ENCODE assay signal across 1 cellular context in the genomic region with DNA sequence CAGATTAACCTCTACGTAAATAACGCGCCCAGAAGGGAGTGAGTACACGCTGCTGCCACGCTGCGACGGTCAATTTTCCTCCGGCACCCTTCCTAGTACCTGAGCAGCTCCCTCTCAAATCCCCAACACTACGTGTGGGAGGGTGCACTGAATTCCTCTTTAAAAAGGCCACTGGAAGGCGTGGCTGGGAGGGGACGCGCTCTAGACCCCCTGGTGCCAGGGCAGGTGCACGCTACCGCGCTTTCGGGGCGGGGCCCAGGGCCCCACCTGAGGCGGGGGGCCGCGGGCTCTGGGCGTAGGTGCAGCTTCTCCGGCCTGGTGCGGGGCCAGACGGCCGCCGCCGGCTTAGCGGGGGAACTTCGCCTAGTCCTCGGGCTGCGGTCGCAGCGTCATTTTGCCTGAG.
TF ChIP-seq lines count a peak whose summit lies in the region.

No MANE protein-coding gene starts in this region.

TF ChIP-seq in K562, 482 proteins besides CTCF, POLR2A, EP300 and RAD21 (continued from another document and continues in another):
- TF ChIP-seq, protein P1, sequence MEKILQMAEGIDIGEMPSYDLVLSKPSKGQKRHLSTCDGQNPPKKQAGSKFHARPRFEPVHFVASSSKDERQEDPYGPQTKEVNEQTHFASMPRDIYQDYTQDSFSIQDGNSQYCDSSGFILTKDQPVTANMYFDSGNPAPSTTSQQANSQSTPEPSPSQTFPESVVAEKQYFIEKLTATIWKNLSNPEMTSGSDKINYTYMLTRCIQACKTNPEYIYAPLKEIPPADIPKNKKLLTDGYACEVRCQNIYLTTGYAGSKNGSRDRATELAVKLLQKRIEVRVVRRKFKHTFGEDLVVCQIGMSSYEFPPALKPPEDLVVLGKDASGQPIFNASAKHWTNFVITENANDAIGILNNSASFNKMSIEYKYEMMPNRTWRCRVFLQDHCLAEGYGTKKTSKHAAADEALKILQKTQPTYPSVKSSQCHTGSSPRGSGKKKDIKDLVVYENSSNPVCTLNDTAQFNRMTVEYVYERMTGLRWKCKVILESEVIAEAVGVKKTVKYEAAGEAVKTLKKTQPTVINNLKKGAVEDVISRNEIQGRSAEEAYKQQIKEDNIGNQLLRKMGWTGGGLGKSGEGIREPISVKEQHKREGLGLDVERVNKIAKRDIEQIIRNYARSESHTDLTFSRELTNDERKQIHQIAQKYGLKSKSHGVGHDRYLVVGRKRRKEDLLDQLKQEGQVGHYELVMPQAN (IDR thresholded peaks at IDR 0.05; ENCODE audit: borderline replicate concordance), result peak; percentile 75; the same call in 1 of the 2 replicates
- TF ChIP-seq HLTF (IDR thresholded peaks at IDR 0.05) (0 out of 2 replicates have a peak, but pooled peaks have one; percentile 40), RHOXF2B (CRISPR knock-in tag; conservative IDR thresholded peaks at IDR 0.05) (0 out of 2 replicates have a peak, but pooled peaks have one; percentile 21), JUND (IDR thresholded peaks at IDR 0.05; ENCODE audit: borderline replicate concordance, low read depth, low read length) (peak; percentile 36; the same call in 1 of the 2 replicates), JUND (tag; IDR thresholded peaks at IDR 0.05; ENCODE audit: borderline replicate concordance, low read depth, low read length) (no peak), DPF2 (IDR thresholded peaks at IDR 0.05) (0 out of 2 replicates have a peak, but pooled peaks have one; percentile 4), KHSRP (IDR thresholded peaks at IDR 0.05) (no peak), FOXJ3 (CRISPR knock-in tag; IDR thresholded peaks at IDR 0.05) (no peak), HIVEP1 (CRISPR knock-in tag; IDR thresholded peaks at IDR 0.05) (no peak), FOXA3 (CRISPR knock-in tag; conservative IDR thresholded peaks at IDR 0.05 in 1 of 2, IDR thresholded peaks at IDR 0.05 in 1 of 2) (peak in 1 of 2 experiments; percentile 74; a peak in 2 of 4 replicates), ETV6 (IDR thresholded peaks at IDR 0.05; ENCODE audit: borderline replicate concordance in 1 of 2, low read depth in 2 of 2, low read length in 1 of 2) (no peak), ETV6 (CRISPR knock-in tag; IDR thresholded peaks at IDR 0.05; ENCODE audit: borderline replicate concordance) (no peak; the same call in 1 of the 2 replicates), LCOR (CRISPR knock-in tag; IDR thresholded peaks at IDR 0.05) (no peak), ZNF12 (CRISPR knock-in tag; IDR thresholded peaks at IDR 0.05) (peak; percentile 89), ZNF282 (CRISPR knock-in tag; IDR thresholded peaks at IDR 0.05) (no peak), CCNT2 (IDR thresholded peaks at IDR 0.05; ENCODE audit: borderline replicate concordance, extremely low read depth, insufficient read length, low read depth, low read length) (peak; percentile 66), ZNF785 (CRISPR knock-in tag; IDR thresholded peaks at IDR 0.05) (no peak), TBP (optimal IDR thresholded peaks at IDR 0.05; ENCODE audit: low read depth, low read length) (no peak), SAP30 (IDR thresholded peaks at IDR 0.05; ENCODE audit: borderline replicate concordance, insufficient read depth, low read depth, low read length, poor library complexity, severe bottlenecking) (peak; percentile 69), SRSF3 (IDR thresholded peaks at IDR 0.05; ENCODE audit: insufficient read depth, low read length) (no peak), CREB1 (IDR thresholded peaks at IDR 0.05) (peak; percentile 27; the same call in 1 of the 2 replicates), CREB1 (CRISPR knock-in tag; IDR thresholded peaks at IDR 0.05) (no peak), ZBED1 (IDR thresholded peaks at IDR 0.05) (no peak), ZNF76 (CRISPR knock-in tag; IDR thresholded peaks at IDR 0.05; ENCODE audit: borderline replicate concordance) (peak; percentile 30; the same call in 1 of the 2 replicates), ZNF57 (CRISPR knock-in tag; IDR thresholded peaks at IDR 0.05) (no peak), RBM22 (IDR thresholded peaks at IDR 0.05; ENCODE audit: low read depth, low read length, poor library complexity, severe bottlenecking) (peak; percentile 97), STAG1 (CRISPR knock-in tag; IDR thresholded peaks at IDR 0.05; ENCODE audit: borderline replicate concordance) (no peak), ZSCAN32 (CRISPR knock-in tag; IDR thresholded peaks at IDR 0.05) (peak; percentile 20; the same call in 1 of the 2 replicates), SUPT5H (IDR thresholded peaks at IDR 0.05) (peak; percentile 59; the same call in 1 of the 2 replicates)
- TF ChIP-seq, protein P2, sequence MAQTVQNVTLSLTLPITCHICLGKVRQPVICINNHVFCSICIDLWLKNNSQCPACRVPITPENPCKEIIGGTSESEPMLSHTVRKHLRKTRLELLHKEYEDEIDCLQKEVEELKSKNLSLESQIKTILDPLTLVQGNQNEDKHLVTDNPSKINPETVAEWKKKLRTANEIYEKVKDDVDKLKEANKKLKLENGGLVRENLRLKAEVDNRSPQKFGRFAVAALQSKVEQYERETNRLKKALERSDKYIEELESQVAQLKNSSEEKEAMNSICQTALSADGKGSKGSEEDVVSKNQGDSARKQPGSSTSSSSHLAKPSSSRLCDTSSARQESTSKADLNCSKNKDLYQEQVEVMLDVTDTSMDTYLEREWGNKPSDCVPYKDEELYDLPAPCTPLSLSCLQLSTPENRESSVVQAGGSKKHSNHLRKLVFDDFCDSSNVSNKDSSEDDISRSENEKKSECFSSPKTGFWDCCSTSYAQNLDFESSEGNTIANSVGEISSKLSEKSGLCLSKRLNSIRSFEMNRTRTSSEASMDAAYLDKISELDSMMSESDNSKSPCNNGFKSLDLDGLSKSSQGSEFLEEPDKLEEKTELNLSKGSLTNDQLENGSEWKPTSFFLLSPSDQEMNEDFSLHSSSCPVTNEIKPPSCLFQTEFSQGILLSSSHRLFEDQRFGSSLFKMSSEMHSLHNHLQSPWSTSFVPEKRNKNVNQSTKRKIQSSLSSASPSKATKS (CRISPR knock-in tag; IDR thresholded peaks at IDR 0.05), result no peak
- TF ChIP-seq, protein P3, sequence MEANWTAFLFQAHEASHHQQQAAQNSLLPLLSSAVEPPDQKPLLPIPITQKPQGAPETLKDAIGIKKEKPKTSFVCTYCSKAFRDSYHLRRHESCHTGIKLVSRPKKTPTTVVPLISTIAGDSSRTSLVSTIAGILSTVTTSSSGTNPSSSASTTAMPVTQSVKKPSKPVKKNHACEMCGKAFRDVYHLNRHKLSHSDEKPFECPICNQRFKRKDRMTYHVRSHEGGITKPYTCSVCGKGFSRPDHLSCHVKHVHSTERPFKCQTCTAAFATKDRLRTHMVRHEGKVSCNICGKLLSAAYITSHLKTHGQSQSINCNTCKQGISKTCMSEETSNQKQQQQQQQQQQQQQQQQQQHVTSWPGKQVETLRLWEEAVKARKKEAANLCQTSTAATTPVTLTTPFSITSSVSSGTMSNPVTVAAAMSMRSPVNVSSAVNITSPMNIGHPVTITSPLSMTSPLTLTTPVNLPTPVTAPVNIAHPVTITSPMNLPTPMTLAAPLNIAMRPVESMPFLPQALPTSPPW (CRISPR knock-in tag; IDR thresholded peaks at IDR 0.05), result no peak
- TF ChIP-seq, protein P4, sequence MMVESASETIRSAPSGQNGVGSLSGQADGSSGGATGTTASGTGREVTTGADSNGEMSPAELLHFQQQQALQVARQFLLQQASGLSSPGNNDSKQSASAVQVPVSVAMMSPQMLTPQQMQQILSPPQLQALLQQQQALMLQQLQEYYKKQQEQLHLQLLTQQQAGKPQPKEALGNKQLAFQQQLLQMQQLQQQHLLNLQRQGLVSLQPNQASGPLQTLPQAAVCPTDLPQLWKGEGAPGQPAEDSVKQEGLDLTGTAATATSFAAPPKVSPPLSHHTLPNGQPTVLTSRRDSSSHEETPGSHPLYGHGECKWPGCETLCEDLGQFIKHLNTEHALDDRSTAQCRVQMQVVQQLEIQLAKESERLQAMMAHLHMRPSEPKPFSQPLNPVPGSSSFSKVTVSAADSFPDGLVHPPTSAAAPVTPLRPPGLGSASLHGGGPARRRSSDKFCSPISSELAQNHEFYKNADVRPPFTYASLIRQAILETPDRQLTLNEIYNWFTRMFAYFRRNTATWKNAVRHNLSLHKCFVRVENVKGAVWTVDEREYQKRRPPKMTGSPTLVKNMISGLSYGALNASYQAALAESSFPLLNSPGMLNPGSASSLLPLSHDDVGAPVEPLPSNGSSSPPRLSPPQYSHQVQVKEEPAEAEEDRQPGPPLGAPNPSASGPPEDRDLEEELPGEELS (CRISPR knock-in tag; IDR thresholded peaks at IDR 0.05; ENCODE audit: borderline replicate concordance), result no peak
- TF ChIP-seq, protein P5, sequence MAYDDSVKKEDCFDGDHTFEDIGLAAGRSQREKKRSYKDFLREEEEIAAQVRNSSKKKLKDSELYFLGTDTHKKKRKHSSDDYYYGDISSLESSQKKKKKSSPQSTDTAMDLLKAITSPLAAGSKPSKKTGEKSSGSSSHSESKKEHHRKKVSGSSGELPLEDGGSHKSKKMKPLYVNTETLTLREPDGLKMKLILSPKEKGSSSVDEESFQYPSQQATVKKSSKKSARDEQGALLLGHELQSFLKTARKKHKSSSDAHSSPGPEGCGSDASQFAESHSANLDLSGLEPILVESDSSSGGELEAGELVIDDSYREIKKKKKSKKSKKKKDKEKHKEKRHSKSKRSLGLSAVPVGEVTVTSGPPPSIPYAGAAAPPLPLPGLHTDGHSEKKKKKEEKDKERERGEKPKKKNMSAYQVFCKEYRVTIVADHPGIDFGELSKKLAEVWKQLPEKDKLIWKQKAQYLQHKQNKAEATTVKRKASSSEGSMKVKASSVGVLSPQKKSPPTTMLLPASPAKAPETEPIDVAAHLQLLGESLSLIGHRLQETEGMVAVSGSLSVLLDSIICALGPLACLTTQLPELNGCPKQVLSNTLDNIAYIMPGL (CRISPR knock-in tag; IDR thresholded peaks at IDR 0.05), result peak; percentile 22; the same call in 1 of the 2 replicates
- TF ChIP-seq, protein P6, sequence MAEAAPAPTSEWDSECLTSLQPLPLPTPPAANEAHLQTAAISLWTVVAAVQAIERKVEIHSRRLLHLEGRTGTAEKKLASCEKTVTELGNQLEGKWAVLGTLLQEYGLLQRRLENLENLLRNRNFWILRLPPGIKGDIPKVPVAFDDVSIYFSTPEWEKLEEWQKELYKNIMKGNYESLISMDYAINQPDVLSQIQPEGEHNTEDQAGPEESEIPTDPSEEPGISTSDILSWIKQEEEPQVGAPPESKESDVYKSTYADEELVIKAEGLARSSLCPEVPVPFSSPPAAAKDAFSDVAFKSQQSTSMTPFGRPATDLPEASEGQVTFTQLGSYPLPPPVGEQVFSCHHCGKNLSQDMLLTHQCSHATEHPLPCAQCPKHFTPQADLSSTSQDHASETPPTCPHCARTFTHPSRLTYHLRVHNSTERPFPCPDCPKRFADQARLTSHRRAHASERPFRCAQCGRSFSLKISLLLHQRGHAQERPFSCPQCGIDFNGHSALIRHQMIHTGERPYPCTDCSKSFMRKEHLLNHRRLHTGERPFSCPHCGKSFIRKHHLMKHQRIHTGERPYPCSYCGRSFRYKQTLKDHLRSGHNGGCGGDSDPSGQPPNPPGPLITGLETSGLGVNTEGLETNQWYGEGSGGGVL (CRISPR knock-in tag; IDR thresholded peaks at IDR 0.05), result no peak
- TF ChIP-seq, protein P7, sequence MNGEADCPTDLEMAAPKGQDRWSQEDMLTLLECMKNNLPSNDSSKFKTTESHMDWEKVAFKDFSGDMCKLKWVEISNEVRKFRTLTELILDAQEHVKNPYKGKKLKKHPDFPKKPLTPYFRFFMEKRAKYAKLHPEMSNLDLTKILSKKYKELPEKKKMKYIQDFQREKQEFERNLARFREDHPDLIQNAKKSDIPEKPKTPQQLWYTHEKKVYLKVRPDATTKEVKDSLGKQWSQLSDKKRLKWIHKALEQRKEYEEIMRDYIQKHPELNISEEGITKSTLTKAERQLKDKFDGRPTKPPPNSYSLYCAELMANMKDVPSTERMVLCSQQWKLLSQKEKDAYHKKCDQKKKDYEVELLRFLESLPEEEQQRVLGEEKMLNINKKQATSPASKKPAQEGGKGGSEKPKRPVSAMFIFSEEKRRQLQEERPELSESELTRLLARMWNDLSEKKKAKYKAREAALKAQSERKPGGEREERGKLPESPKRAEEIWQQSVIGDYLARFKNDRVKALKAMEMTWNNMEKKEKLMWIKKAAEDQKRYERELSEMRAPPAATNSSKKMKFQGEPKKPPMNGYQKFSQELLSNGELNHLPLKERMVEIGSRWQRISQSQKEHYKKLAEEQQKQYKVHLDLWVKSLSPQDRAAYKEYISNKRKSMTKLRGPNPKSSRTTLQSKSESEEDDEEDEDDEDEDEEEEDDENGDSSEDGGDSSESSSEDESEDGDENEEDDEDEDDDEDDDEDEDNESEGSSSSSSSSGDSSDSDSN (IDR thresholded peaks at IDR 0.05; ENCODE audit: borderline replicate concordance in 1 of 2, low read depth in 2 of 2, low read length in 2 of 2), result peak; percentile 14 to 77; a peak in 3 of 4 replicates
- TF ChIP-seq, protein P8, sequence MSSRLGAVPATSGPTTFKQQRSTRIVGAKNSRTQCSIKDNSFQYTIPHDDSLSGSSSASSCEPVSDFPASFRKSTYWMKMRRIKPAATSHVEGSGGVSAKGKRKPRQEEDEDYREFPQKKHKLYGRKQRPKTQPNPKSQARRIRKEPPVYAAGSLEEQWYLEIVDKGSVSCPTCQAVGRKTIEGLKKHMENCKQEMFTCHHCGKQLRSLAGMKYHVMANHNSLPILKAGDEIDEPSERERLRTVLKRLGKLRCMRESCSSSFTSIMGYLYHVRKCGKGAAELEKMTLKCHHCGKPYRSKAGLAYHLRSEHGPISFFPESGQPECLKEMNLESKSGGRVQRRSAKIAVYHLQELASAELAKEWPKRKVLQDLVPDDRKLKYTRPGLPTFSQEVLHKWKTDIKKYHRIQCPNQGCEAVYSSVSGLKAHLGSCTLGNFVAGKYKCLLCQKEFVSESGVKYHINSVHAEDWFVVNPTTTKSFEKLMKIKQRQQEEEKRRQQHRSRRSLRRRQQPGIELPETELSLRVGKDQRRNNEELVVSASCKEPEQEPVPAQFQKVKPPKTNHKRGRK (tag; IDR thresholded peaks at IDR 0.05), result no peak
- TF ChIP-seq, protein P9, sequence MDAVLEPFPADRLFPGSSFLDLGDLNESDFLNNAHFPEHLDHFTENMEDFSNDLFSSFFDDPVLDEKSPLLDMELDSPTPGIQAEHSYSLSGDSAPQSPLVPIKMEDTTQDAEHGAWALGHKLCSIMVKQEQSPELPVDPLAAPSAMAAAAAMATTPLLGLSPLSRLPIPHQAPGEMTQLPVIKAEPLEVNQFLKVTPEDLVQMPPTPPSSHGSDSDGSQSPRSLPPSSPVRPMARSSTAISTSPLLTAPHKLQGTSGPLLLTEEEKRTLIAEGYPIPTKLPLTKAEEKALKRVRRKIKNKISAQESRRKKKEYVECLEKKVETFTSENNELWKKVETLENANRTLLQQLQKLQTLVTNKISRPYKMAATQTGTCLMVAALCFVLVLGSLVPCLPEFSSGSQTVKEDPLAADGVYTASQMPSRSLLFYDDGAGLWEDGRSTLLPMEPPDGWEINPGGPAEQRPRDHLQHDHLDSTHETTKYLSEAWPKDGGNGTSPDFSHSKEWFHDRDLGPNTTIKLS (IDR thresholded peaks at IDR 0.05; ENCODE audit: borderline replicate concordance, low read depth), result peak; percentile 61; the same call in 1 of the 2 replicates
